In genomic region chr15:30697315-30697685, GRCh38 we compare ENCODE assay signal across 8 cellular contexts.
A peak's percentile ranks its signal among the peaks of the same experiment; 100 is the strongest.
DNase-seq lines count a peak whose midpoint lies in the region; ATAC-seq and TF ChIP-seq lines count a peak whose summit lies in the region.
"Not testable (repeated sequence)": the region's sequence is repeated elsewhere in the genome, so short reads cannot be mapped to it uniquely, and the experiment has no call there.

No MANE protein-coding gene starts in this region.

- not testable (repeated sequence) for H3K9me3 Mint-ChIP-seq in activated CD8-positive, alpha-beta T cell treated with anti-CD3 and anti-CD28 coated beads, Interleukin-2, amount 10 ng/mL, durations not matched to agents 7 days and 5 days (ENCODE audit: insufficient read depth); natural killer cell

- H3K27me3 Mint-ChIP-seq in activated CD8-positive, alpha-beta T cell treated with anti-CD3 and anti-CD28 coated beads, Interleukin-2, amount 10 ng/mL, durations not matched to agents 7 days and 5 days (ENCODE audit: low read depth); natural killer cell (ENCODE audit: low read depth in 2 of 2): not testable (repeated sequence)

- H3K4me1 Mint-ChIP-seq in activated CD8-positive, alpha-beta T cell treated with anti-CD3 and anti-CD28 coated beads, Interleukin-2, amount 10 ng/mL, durations not matched to agents 7 days and 5 days (ENCODE audit: low read depth); natural killer cell: not testable (repeated sequence)

- ATAC-seq in GM18502 (IDR thresholded peaks at IDR 0.05; ENCODE audit: poor library complexity, unreplicated experiment) (peak; percentile 61), GM19324 (IDR thresholded peaks at IDR 0.05; ENCODE audit: low FRiP score, unreplicated experiment) (peak; percentile 59), GM21526 (IDR thresholded peaks at IDR 0.05; ENCODE audit: low FRiP score, unreplicated experiment) (peak; percentile 63), HG02852 (IDR thresholded peaks at IDR 0.05; ENCODE audit: unreplicated experiment) (peak; percentile 54), HG03135 (IDR thresholded peaks at IDR 0.05; ENCODE audit: unreplicated experiment) (peak; percentile 66), HG03571 (IDR thresholded peaks at IDR 0.05; ENCODE audit: unreplicated experiment) (peak; percentile 54), natural killer cell (peak; percentile 34 to 66 (median 57))
- ATAC-seq in activated CD8-positive, alpha-beta T cell treated with anti-CD3 and anti-CD28 coated beads, Interleukin-2, amount 10 ng/mL, durations not matched to agents 7 days and 5 days: peak; percentile 79

- POLR2A ChIA-PET in activated CD8-positive, alpha-beta T cell treated with anti-CD3 and anti-CD28 coated beads, Interleukin-2, amount 10 ng/mL, durations not matched to agents 7 days and 5 days (lab: Charles Lee): not testable (repeated sequence)

- not testable (repeated sequence) for H3K4me3 Mint-ChIP-seq in activated CD8-positive, alpha-beta T cell treated with anti-CD3 and anti-CD28 coated beads, Interleukin-2, amount 10 ng/mL, durations not matched to agents 7 days and 5 days; natural killer cell

- CTCF ChIA-PET in activated CD8-positive, alpha-beta T cell treated with anti-CD3 and anti-CD28 coated beads, Interleukin-2, amount 10 ng/mL, durations not matched to agents 7 days and 5 days (lab: Charles Lee): not testable (repeated sequence)

- intact Hi-C loops in natural killer cell (cut with micrococcal nuclease): not testable (repeated sequence)

- DNase-seq in activated CD8-positive, alpha-beta T cell treated with anti-CD3 and anti-CD28 coated beads, Interleukin-2, amount 10 ng/mL, durations not matched to agents 7 days and 5 days; natural killer cell: not testable (repeated sequence)

- not testable (repeated sequence) for TF ChIP-seq CTCF in natural killer cell (IDR thresholded peaks at IDR 0.05)

- H3K36me3 Mint-ChIP-seq in activated CD8-positive, alpha-beta T cell treated with anti-CD3 and anti-CD28 coated beads, Interleukin-2, amount 10 ng/mL, durations not matched to agents 7 days and 5 days (ENCODE audit: low read depth); natural killer cell: not testable (repeated sequence)

- H3K27ac Mint-ChIP-seq in activated CD8-positive, alpha-beta T cell treated with anti-CD3 and anti-CD28 coated beads, Interleukin-2, amount 10 ng/mL, durations not matched to agents 7 days and 5 days; natural killer cell: not testable (repeated sequence)
